ENCODE assay signal across 8 cellular contexts in genomic region chr9:124940521-124940893, GRCh38. TPM values are rescaled to one million over a fixed set of nuclear protein-coding genes. Genes with fewer than 3 reads are reported as not detected.
DNase-seq lines count a peak whose midpoint lies in the region; ATAC-seq and TF ChIP-seq lines count a peak whose summit lies in the region.

No MANE protein-coding gene starts in this region.

- no TSS peak for BruUV-seq in MCF 10A (replicated peaks; lab: Mats Ljungman, UMichigan)

- in situ Hi-C loops in G401 (cut with HindIII; ENCODE audit: low sequenced_read_pairs), result no loop called here

- intact Hi-C loops in activated CD4-positive, alpha-beta T cell treated with anti-CD3 and anti-CD28 coated beads, Interleukin-2, amount 10 ng/mL, durations not matched to agents 24 days and 14 days (cut with micrococcal nuclease), result loop anchor here (2.0 to 5.0 kb wide), 3 partner anchors 170 to 432 kb away; partner anchors contain the start of gene NR6A1
- intact Hi-C loops in MCF 10A (cut with micrococcal nuclease), result no loop called here
- intact Hi-C loops in lower lobe of right lung (cut with DNase I), result no loop called here

- no peaks in the 10 kb centered on the region for H3K27me3 ChIP-seq in lower lobe of right lung (ENCODE audit: low read depth)

- under 1% methylated on average over 17 of the region's 17 CpGs for WGBS in urinary bladder

- H3K27ac Mint-ChIP-seq in activated CD4-positive, alpha-beta T cell treated with anti-CD3 and anti-CD28 coated beads, Interleukin-2, amount 10 ng/mL, durations not matched to agents 24 days and 14 days, result peak overlapping the region; percentile 86
- peak overlapping the region; percentile 94 for H3K27ac Mint-ChIP-seq in MCF 10A (ENCODE audit: low read depth, unreplicated experiment)

- POLR2A ChIA-PET in HEK293 (lab: Yijun Ruan, JAX), result no interaction called here
- POLR2A ChIA-PET in MCF 10A (lab: Yijun Ruan, JAX), result interaction anchor here (0.6 to 2.8 kb wide), 7 partner anchors 11 to 1865 kb away, joined by 3 to 12 read pairs (median 3); partner anchors contain the start of gene HSPA5

- H3K4me3 Mint-ChIP-seq in activated CD4-positive, alpha-beta T cell treated with anti-CD3 and anti-CD28 coated beads, Interleukin-2, amount 10 ng/mL, durations not matched to agents 24 days and 14 days, result peak overlapping the region; percentile 95
- peak overlapping the region; percentile 84 for H3K4me3 Mint-ChIP-seq in MCF 10A (ENCODE audit: unreplicated experiment)

- no peaks in the 10 kb centered on the region for H3K9me3 Mint-ChIP-seq in activated CD4-positive, alpha-beta T cell treated with anti-CD3 and anti-CD28 coated beads, Interleukin-2, amount 10 ng/mL, durations not matched to agents 24 days and 14 days
- H3K9me3 Mint-ChIP-seq in MCF 10A (ENCODE audit: unreplicated experiment), result no peaks in the 10 kb centered on the region

- H3K4me3 ChIP-seq in HEK293 (ENCODE audit: low read depth, low read length) (peak overlapping the region; percentile 90), lower lobe of right lung (peak overlapping the region; percentile 84), urinary bladder (ENCODE audit: low read depth, low read length) (peak overlapping the region; percentile 82)

- CTCF ChIA-PET in HEK293 (lab: Yijun Ruan, JAX), result interaction anchor here (1.0 kb wide), 1 partner anchor 204 kb away, joined by 4 read pairs; no protein-coding TSS in a partner anchor
- CTCF ChIA-PET in MCF 10A (lab: Yijun Ruan, JAX), result interaction anchor here (0.5 to 0.8 kb wide), 2 partner anchors 204 to 431 kb away, joined by 3 read pairs; no protein-coding TSS in a partner anchor

- H3K9me3 ChIP-seq in HEK293 (ENCODE audit: control insufficient read depth, insufficient read depth, low read depth, low read length), result no peaks in the 10 kb centered on the region
- H3K9me3 ChIP-seq in lower lobe of right lung, result no peaks in the 10 kb centered on the region

- peaks cover 21% of the 10 kb centered on the region for H3K4me1 Mint-ChIP-seq in activated CD4-positive, alpha-beta T cell treated with anti-CD3 and anti-CD28 coated beads, Interleukin-2, amount 10 ng/mL, durations not matched to agents 24 days and 14 days
- peaks cover 10% of the 10 kb centered on the region for H3K4me1 Mint-ChIP-seq in MCF 10A (ENCODE audit: insufficient read depth, unreplicated experiment)

- H3K27ac ChIP-seq in HEK293 (ENCODE audit: extremely low read depth, low read depth, low read length) (peak overlapping the region; percentile 77), lower lobe of right lung (peak overlapping the region; percentile 97), urinary bladder (ENCODE audit: low read depth) (peak overlapping the region; percentile 92)

- no peak for TF ChIP-seq CTCF in HEK293 (tag by site-specific recombination; IDR thresholded peaks at IDR 0.05)
- no peak for TF ChIP-seq CTCF in MCF 10A (IDR thresholded peaks at IDR 0.05; ENCODE audit: unreplicated experiment)
- TF ChIP-seq CTCF in lower lobe of right lung (IDR thresholded peaks at IDR 0.05), result no peak

- H3K27me3 Mint-ChIP-seq in activated CD4-positive, alpha-beta T cell treated with anti-CD3 and anti-CD28 coated beads, Interleukin-2, amount 10 ng/mL, durations not matched to agents 24 days and 14 days, result no peaks in the 10 kb centered on the region
- H3K27me3 Mint-ChIP-seq in MCF 10A (ENCODE audit: insufficient read depth, unreplicated experiment), result no peaks in the 10 kb centered on the region

- H3K36me3 Mint-ChIP-seq in activated CD4-positive, alpha-beta T cell treated with anti-CD3 and anti-CD28 coated beads, Interleukin-2, amount 10 ng/mL, durations not matched to agents 24 days and 14 days (ENCODE audit: low read depth), result peaks cover 14% of the 10 kb centered on the region
- H3K36me3 Mint-ChIP-seq in MCF 10A (ENCODE audit: insufficient read depth, unreplicated experiment), result peaks cover 38% of the 10 kb centered on the region

- DNase-seq in activated CD4-positive, alpha-beta T cell treated with anti-CD3 and anti-CD28 coated beads, Interleukin-2, amount 10 ng/mL, durations not matched to agents 24 days and 14 days, result no peak
- no peak for DNase-seq in activated CD4-positive, alpha-beta T cell treated with anti-CD3 and anti-CD28 coated beads, Interleukin-2, amount 50 U/mL, for 1 hour
- DNase-seq in NCI-H1105 treated with DMSO at 0.1 percent for 48 hours (lab: John Stamatoyannopoulos, UW), result peak; percentile 48
- DNase-seq in MCF 10A (ENCODE audit: unreplicated experiment), result no peak
- no peak for DNase-seq in lower lobe of right lung
- no peak for DNase-seq in G401 (ENCODE audit: low spot score)

- H3K4me1 ChIP-seq in HEK293 (ENCODE audit: control insufficient read depth, insufficient read depth, low read length), result 0 out of 2 replicates have a peak, but pooled peaks cover 2% of the 10 kb centered on the region
- H3K4me1 ChIP-seq in lower lobe of right lung, result peaks cover 15% of the 10 kb centered on the region
- H3K4me1 ChIP-seq in urinary bladder (ENCODE audit: insufficient read depth), result peaks cover 2% of the 10 kb centered on the region

- H3K36me3 ChIP-seq in HEK293 (ENCODE audit: control insufficient read depth in 2 of 2, insufficient read depth in 1 of 2, low read length in 2 of 2) (peaks cover 5 to 21% of the 10 kb centered on the region in 2 experiments), lower lobe of right lung (peaks cover 29% of the 10 kb centered on the region), urinary bladder (ENCODE audit: insufficient read depth) (peaks cover 2% of the 10 kb centered on the region)

- peak in 1 of 2 donors; percentile 70 for ATAC-seq in lower lobe of right lung

TF ChIP-seq in HEK293, 187 proteins besides CTCF, POLR2A, EP300 and RAD21 (continues in another document):
- peak; percentile 77; the same call in 1 of the 2 replicates for TF ChIP-seq ZBTB48 (tag by site-specific recombination; IDR thresholded peaks at IDR 0.05)
- no peak for TF ChIP-seq ZNF221 (tag by site-specific recombination; IDR thresholded peaks at IDR 0.05; ENCODE audit: borderline replicate concordance)
- TF ChIP-seq, protein P1, sequence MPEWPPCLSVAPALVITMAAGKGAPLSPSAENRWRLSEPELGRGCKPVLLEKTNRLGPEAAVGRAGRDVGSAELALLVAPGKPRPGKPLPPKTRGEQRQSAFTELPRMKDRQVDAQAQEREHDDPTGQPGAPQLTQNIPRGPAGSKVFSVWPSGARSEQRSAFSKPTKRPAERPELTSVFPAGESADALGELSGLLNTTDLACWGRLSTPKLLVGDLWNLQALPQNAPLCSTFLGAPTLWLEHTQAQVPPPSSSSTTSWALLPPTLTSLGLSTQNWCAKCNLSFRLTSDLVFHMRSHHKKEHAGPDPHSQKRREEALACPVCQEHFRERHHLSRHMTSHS (tag by site-specific recombination; IDR thresholded peaks at IDR 0.05), result no peak
- TF ChIP-seq ZNF398 (tag by site-specific recombination; IDR thresholded peaks at IDR 0.05), result no peak
- no peak for TF ChIP-seq ZNF23 (tag by site-specific recombination; IDR thresholded peaks at IDR 0.05; ENCODE audit: borderline replicate concordance)
- no peak for TF ChIP-seq OVOL3 (tag by site-specific recombination; IDR thresholded peaks at IDR 0.05)
- no peak for TF ChIP-seq ZNF473 (tag by site-specific recombination; IDR thresholded peaks at IDR 0.05)
- TF ChIP-seq ZNF121 (tag by site-specific recombination; IDR thresholded peaks at IDR 0.05), result no peak
- no peak for TF ChIP-seq PRDM4 (tag by site-specific recombination; IDR thresholded peaks at IDR 0.05)
- TF ChIP-seq, protein P2, sequence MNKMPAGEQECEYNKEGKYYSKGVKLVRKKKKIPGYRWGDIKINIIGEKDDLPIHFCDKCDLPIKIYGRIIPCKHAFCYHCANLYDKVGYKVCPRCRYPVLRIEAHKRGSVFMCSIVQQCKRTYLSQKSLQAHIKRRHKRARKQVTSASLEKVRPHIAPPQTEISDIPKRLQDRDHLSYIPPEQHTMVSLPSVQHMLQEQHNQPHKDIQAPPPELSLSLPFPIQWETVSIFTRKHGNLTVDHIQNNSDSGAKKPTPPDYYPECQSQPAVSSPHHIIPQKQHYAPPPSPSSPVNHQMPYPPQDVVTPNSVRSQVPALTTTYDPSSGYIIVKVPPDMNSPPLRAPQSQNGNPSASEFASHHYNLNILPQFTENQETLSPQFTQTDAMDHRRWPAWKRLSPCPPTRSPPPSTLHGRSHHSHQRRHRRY (tag by site-specific recombination; IDR thresholded peaks at IDR 0.05), result no peak

RNA-seq across cellular contexts. Expression of gene GOLGA1, which starts 0.4 kb away (rescaled TPM):
- total RNA-seq in activated CD4-positive, alpha-beta T cell treated with anti-CD3 and anti-CD28 coated beads, Interleukin-2, amount 10 ng/mL, durations not matched to agents 24 days and 14 days, result 17.3 and 19.3 TPM in 2 replicates
- total RNA-seq in MCF 10A (2022) (22.8 and 29.9 TPM in 2 replicates), lower lobe of right lung (24.6 TPM), urinary bladder (17.7 TPM)
- 14.2 TPM for polyA plus RNA-seq in urinary bladder
- 10.8 TPM in 2 replicates for total RNA-seq in G401 (2014; rRNA removed; shearing (Covaris generic))
